In the genomic region with DNA sequence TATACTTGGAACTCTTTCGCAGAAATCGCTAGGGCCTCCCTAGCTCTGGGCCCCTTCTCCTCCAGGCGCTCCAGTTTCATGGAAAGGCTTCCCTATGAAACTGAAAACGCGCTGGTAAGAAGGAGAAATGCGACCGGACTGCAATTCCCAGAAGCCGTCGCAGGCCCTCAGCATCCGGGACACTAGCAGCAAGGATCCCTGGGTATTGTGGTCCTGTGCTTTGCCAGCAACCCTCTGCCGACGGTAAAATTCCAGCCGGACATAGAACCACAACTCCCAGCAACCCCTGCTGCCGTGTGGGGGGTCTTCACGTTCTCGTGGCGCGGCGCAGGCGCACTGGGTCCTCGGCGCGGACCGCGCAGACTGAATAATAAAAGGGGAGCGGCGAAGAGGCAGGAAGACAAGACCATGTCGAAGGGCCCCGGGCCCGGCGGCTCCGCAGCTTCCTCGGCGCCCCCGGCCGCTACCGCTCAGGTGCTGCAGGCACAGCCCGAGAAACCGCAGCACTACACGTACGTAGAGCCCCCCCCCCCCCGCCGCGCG, we compare ENCODE assay signal across 8 cellular contexts. TPM values are rescaled to one million over a fixed set of nuclear protein-coding genes. Genes with fewer than 3 reads are reported as not detected.
DNase-seq lines count a peak whose midpoint lies in the region; ATAC-seq, FAIRE-seq and TF ChIP-seq lines count a peak whose summit lies in the region.

A gene with protein sequence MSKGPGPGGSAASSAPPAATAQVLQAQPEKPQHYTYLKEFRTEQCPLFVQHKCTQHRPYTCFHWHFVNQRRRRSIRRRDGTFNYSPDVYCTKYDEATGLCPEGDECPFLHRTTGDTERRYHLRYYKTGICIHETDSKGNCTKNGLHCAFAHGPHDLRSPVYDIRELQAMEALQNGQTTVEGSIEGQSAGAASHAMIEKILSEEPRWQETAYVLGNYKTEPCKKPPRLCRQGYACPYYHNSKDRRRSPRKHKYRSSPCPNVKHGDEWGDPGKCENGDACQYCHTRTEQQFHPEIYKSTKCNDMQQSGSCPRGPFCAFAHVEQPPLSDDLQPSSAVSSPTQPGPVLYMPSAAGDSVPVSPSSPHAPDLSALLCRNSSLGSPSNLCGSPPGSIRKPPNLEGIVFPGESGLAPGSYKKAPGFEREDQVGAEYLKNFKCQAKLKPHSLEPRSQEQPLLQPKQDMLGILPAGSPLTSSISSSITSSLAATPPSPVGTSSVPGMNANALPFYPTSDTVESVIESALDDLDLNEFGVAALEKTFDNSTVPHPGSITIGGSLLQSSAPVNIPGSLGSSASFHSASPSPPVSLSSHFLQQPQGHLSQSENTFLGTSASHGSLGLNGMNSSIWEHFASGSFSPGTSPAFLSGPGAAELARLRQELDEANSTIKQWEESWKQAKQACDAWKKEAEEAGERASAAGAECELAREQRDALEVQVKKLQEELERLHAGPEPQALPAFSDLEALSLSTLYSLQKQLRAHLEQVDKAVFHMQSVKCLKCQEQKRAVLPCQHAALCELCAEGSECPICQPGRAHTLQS (plus strand): TSS at position 334 of the 543 bp plus-strand sequence. CDS start 75 bp downstream, at position 409.

- H3K27me3 ChIP-seq in neuron (ENCODE audit: insufficient read depth, low read length) (no peaks in the 10 kb centered on the region), stomach smooth muscle (ENCODE audit: control insufficient read depth in 1 of 2, insufficient read depth in 2 of 2, low read length in 2 of 2) (no peaks in the 10 kb centered on the region)

- H3K36me3 ChIP-seq in neuron (ENCODE audit: insufficient read depth, low read length): no peaks in the 10 kb centered on the region
- H3K36me3 ChIP-seq in stomach smooth muscle (ENCODE audit: control insufficient read depth in 2 of 2, insufficient read depth in 2 of 2, low read length in 2 of 2): no peaks in the 10 kb centered on the region

- H3K4me1 Mint-ChIP-seq in activated naive CD4-positive, alpha-beta T cell treated with anti-CD3 and anti-CD28 coated beads, Interleukin-2, amount 10 ng/mL, durations not matched to agents 7 days and 5 days: peaks cover 59% of the 10 kb centered on the region

- peak within 1 kb of the TSS; percentile 100 for H3K27ac Mint-ChIP-seq in activated naive CD4-positive, alpha-beta T cell treated with anti-CD3 and anti-CD28 coated beads, Interleukin-2, amount 10 ng/mL, durations not matched to agents 7 days and 5 days

- H3K27ac ChIP-seq in stomach smooth muscle (ENCODE audit: low read length): peak within 1 kb of the TSS; percentile 99

- FAIRE-seq in frontal cortex (lab: Jason Lieb, UNC): no peak

- DNase-seq in GDM1 (lab: John Stamatoyannopoulos, UW) (peak; percentile 96), NCI-H1092 treated with DMSO at 0.1 percent for 48 hours (lab: John Stamatoyannopoulos, UW) (peak; percentile 99), frontal cortex (ENCODE audit: low spot score in 2 of 2) (peak; percentile 92 to 95)
- DNase-seq in activated naive CD4-positive, alpha-beta T cell treated with anti-CD3 and anti-CD28 coated beads, Interleukin-2, amount 10 ng/mL, durations not matched to agents 7 days and 5 days: peak; percentile 98

- no peaks in the 10 kb centered on the region for H3K9me3 Mint-ChIP-seq in activated naive CD4-positive, alpha-beta T cell treated with anti-CD3 and anti-CD28 coated beads, Interleukin-2, amount 10 ng/mL, durations not matched to agents 7 days and 5 days

- ATAC-seq in HG02623 (IDR thresholded peaks at IDR 0.05; ENCODE audit: unreplicated experiment) (peak; percentile 55), SK-N-SH treated with all-trans-retinoic acid at 6 μM for 48 hours (peak; percentile 85)

- H3K27me3 Mint-ChIP-seq in activated naive CD4-positive, alpha-beta T cell treated with anti-CD3 and anti-CD28 coated beads, Interleukin-2, amount 10 ng/mL, durations not matched to agents 7 days and 5 days: peaks cover 2% of the 10 kb centered on the region

- H2AFZ ChIP-seq in neuron (ENCODE audit: low read depth, low read length): peak within 1 kb of the TSS; percentile 31

- peak within 1 kb of the TSS; percentile 51 for H3K4me3 ChIP-seq in neuron (ENCODE audit: low read length)
- H3K4me3 ChIP-seq in stomach smooth muscle (ENCODE audit: low read length in 2 of 2): peak within 1 kb of the TSS; percentile 63 to 79

- H3K4me1 ChIP-seq in neuron (ENCODE audit: insufficient read depth, low read length) (peaks cover 25% of the 10 kb centered on the region), stomach smooth muscle (ENCODE audit: control insufficient read depth, insufficient read depth, low read length) (peaks cover 19% of the 10 kb centered on the region)

- peak within 1 kb of the TSS; percentile 88 to 98 for H3K9ac ChIP-seq in stomach smooth muscle (ENCODE audit: low read length in 2 of 2)

- CTCF ChIA-PET in activated naive CD4-positive, alpha-beta T cell treated with anti-CD3 and anti-CD28 coated beads, Interleukin-2, amount 10 ng/mL, durations not matched to agents 7 days and 5 days (lab: Charles Lee): interaction anchor here (0.6 kb wide), 1 partner anchor 20 kb away, joined by 3 read pairs; a partner anchor contains a TSS

- H3K9me3 ChIP-seq in neuron (ENCODE audit: low read length): peaks cover 2% of the 10 kb centered on the region
- H3K9me3 ChIP-seq in stomach smooth muscle (ENCODE audit: control insufficient read depth in 2 of 2, low read length in 2 of 2): no peaks in the 10 kb centered on the region

- peaks cover 5% of the 10 kb centered on the region for H3K36me3 Mint-ChIP-seq in activated naive CD4-positive, alpha-beta T cell treated with anti-CD3 and anti-CD28 coated beads, Interleukin-2, amount 10 ng/mL, durations not matched to agents 7 days and 5 days

- H3K4me3 Mint-ChIP-seq in activated naive CD4-positive, alpha-beta T cell treated with anti-CD3 and anti-CD28 coated beads, Interleukin-2, amount 10 ng/mL, durations not matched to agents 7 days and 5 days: peak within 1 kb of the TSS; percentile 86

TF ChIP-seq in SK-N-SH treated with all-trans-retinoic acid at 6 μM for 48 hours, 23 proteins besides CTCF, POLR2A, EP300 and RAD21 (continues in another document):
- TF ChIP-seq ISL1 (CRISPR knock-in tag; IDR thresholded peaks at IDR 0.05) (no peak), CSDC2 (CRISPR knock-in tag; IDR thresholded peaks at IDR 0.05) (peak; percentile 95; the same call in 1 of the 2 replicates), ARNTL (CRISPR knock-in tag; IDR thresholded peaks at IDR 0.05; ENCODE audit: borderline replicate concordance, low read depth) (no peak), PPARA (CRISPR knock-in tag; IDR thresholded peaks at IDR 0.05; ENCODE audit: borderline replicate concordance) (no peak), SNAI2 (CRISPR knock-in tag; IDR thresholded peaks at IDR 0.05) (peak; percentile 86; the same call in 1 of the 2 replicates), TOX (CRISPR knock-in tag; IDR thresholded peaks at IDR 0.05; ENCODE audit: borderline replicate concordance) (no peak), OSR1 (CRISPR knock-in tag; IDR thresholded peaks at IDR 0.05) (no peak), ZNF70 (CRISPR knock-in tag; IDR thresholded peaks at IDR 0.05) (no peak), BACH2 (CRISPR knock-in tag; IDR thresholded peaks at IDR 0.05; ENCODE audit: borderline replicate concordance) (no peak)
- TF ChIP-seq, protein P1, sequence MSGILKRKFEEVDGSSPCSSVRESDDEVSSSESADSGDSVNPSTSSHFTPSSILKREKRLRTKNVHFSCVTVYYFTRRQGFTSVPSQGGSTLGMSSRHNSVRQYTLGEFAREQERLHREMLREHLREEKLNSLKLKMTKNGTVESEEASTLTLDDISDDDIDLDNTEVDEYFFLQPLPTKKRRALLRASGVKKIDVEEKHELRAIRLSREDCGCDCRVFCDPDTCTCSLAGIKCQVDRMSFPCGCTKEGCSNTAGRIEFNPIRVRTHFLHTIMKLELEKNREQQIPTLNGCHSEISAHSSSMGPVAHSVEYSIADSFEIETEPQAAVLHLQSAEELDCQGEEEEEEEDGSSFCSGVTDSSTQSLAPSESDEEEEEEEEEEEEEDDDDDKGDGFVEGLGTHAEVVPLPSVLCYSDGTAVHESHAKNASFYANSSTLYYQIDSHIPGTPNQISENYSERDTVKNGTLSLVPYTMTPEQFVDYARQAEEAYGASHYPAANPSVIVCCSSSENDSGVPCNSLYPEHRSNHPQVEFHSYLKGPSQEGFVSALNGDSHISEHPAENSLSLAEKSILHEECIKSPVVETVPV (CRISPR knock-in tag; IDR thresholded peaks at IDR 0.05): no peak
- TF ChIP-seq, protein P2, sequence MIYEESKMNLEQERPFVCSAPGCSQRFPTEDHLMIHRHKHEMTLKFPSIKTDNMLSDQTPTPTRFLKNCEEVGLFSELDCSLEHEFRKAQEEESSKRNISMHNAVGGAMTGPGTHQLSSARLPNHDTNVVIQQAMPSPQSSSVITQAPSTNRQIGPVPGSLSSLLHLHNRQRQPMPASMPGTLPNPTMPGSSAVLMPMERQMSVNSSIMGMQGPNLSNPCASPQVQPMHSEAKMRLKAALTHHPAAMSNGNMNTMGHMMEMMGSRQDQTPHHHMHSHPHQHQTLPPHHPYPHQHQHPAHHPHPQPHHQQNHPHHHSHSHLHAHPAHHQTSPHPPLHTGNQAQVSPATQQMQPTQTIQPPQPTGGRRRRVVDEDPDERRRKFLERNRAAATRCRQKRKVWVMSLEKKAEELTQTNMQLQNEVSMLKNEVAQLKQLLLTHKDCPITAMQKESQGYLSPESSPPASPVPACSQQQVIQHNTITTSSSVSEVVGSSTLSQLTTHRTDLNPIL (CRISPR knock-in tag; IDR thresholded peaks at IDR 0.05; ENCODE audit: low read depth): no peak
- TF ChIP-seq, protein P3, sequence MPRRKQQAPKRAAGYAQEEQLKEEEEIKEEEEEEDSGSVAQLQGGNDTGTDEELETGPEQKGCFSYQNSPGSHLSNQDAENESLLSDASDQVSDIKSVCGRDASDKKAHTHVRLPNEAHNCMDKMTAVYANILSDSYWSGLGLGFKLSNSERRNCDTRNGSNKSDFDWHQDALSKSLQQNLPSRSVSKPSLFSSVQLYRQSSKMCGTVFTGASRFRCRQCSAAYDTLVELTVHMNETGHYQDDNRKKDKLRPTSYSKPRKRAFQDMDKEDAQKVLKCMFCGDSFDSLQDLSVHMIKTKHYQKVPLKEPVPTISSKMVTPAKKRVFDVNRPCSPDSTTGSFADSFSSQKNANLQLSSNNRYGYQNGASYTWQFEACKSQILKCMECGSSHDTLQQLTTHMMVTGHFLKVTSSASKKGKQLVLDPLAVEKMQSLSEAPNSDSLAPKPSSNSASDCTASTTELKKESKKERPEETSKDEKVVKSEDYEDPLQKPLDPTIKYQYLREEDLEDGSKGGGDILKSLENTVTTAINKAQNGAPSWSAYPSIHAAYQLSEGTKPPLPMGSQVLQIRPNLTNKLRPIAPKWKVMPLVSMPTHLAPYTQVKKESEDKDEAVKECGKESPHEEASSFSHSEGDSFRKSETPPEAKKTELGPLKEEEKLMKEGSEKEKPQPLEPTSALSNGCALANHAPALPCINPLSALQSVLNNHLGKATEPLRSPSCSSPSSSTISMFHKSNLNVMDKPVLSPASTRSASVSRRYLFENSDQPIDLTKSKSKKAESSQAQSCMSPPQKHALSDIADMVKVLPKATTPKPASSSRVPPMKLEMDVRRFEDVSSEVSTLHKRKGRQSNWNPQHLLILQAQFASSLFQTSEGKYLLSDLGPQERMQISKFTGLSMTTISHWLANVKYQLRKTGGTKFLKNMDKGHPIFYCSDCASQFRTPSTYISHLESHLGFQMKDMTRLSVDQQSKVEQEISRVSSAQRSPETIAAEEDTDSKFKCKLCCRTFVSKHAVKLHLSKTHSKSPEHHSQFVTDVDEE (CRISPR knock-in tag; IDR thresholded peaks at IDR 0.05): peak; percentile 98

RNA-seq across cellular contexts. Expression of the gene that starts here (rescaled TPM):
- 21.2 TPM for total RNA-seq in frontal cortex

Comparison
In these comparisons a context has a peak if more than half of its experiments do, and no peak if none do; other contexts are left out.
1. Peak in every context shown above with its lines: DNase-seq, ATAC-seq, H3K4me3 ChIP-seq and H3K27ac ChIP-seq.